ENCODE assay signal across 8 cellular contexts in genomic region chr5:88502179-88503064, GRCh38.
DNase-seq lines count a peak whose midpoint lies in the region; TF ChIP-seq lines count a peak whose summit lies in the region.

No MANE protein-coding gene starts in this region.

- no peaks in the 10 kb centered on the region for H3K79me2 ChIP-seq in OCI-LY1 (ENCODE audit: insufficient read depth, low read length)

- H3K4me3 ChIP-seq in HFF-Myc (replicated peaks; ENCODE audit: low read depth, low read length) (peak overlapping the region; percentile 20), OCI-LY1 (ENCODE audit: low read depth, low read length, poor library complexity, severe bottlenecking) (peak overlapping the region; percentile 58), dorsolateral prefrontal cortex (peak overlapping the region; percentile 36 to 76 (median 59))

- peak overlapping the region; percentile 52 for H3K9ac ChIP-seq in OCI-LY1 (ENCODE audit: low read length)

- H3K9me3 ChIP-seq in OCI-LY1 (ENCODE audit: low read length): no peaks in the 10 kb centered on the region

- no peak for TF ChIP-seq CTCF in HFF-Myc (IDR thresholded peaks at IDR 0.05; ENCODE audit: low read depth, low read length, missing control alignments)
- no peak for TF ChIP-seq CTCF in OCI-LY1 (IDR thresholded peaks at IDR 0.05; ENCODE audit: low read length)
- no peak for TF ChIP-seq CTCF in dorsolateral prefrontal cortex (IDR thresholded peaks at IDR 0.05 in 54 of 56, conservative IDR thresholded peaks at IDR 0.05 in 2 of 56; ENCODE audit: low read depth in 1 of 56, partially characterized antibody in 56 of 56)

- no peaks in the 10 kb centered on the region for H3K27me3 ChIP-seq in OCI-LY1 (ENCODE audit: insufficient read depth, low read length)
- no peaks in the 10 kb centered on the region for H3K27me3 ChIP-seq in dorsolateral prefrontal cortex

- no peak overlapping the region for H3K27ac ChIP-seq in OCI-LY1 (ENCODE audit: low read depth, low read length, poor library complexity, severe bottlenecking)
- H3K27ac ChIP-seq in dorsolateral prefrontal cortex: peak overlapping the region in 55 of 59 donors; percentile 10 to 89 (median 69)

- no peaks in the 10 kb centered on the region for H4K20me1 ChIP-seq in OCI-LY1 (ENCODE audit: insufficient read depth, low read length)

- H3K36me3 ChIP-seq in OCI-LY1 (ENCODE audit: insufficient read depth, low read length): no peaks in the 10 kb centered on the region

- intact Hi-C loops in dorsolateral prefrontal cortex (cut with DNase I): loop anchor here (5.0 to 10.0 kb wide), 2 partner anchors 52 to 105 kb away; no protein-coding TSS in a partner anchor

- peaks cover 18% of the 10 kb centered on the region for H3K4me1 ChIP-seq in OCI-LY1 (ENCODE audit: insufficient read depth, low read length, severe bottlenecking)

- peak; percentile 7 for DNase-seq in activated CD4-positive, alpha-beta T cell treated with anti-CD3 and anti-CD28 coated beads for 48 hours
- DNase-seq in activated CD4-positive, alpha-beta T cell treated with anti-CD3 and anti-CD28 coated beads, Interleukin-2, amount 50 U/mL, for 48 hours: no peak
- DNase-seq in HFF-Myc (ENCODE audit: extremely low read depth, low read depth) (no peak), dorsolateral prefrontal cortex (no peak), renal cortical epithelial cell (ENCODE audit: low read depth) (peak; percentile 22), NCI-H146 treated with DMSO at 0.1 percent for 48 hours (lab: John Stamatoyannopoulos, UW; ENCODE audit: unreplicated experiment) (no peak), hepatic stellate cell (ENCODE audit: low spot score) (no peak)

- H2AFZ ChIP-seq in OCI-LY1 (ENCODE audit: low read length): peak overlapping the region; percentile 92

- no peaks in the 10 kb centered on the region for H3K9me2 ChIP-seq in OCI-LY1 (ENCODE audit: low read depth, low read length)

- no peaks in the 10 kb centered on the region for H3F3A ChIP-seq in OCI-LY1 (ENCODE audit: insufficient read depth, low read length)

- peak overlapping the region; percentile 76 for H3K4me2 ChIP-seq in OCI-LY1 (ENCODE audit: low read length)

Comparison
In these comparisons a context has a peak if more than half of its experiments do, and no peak if none do; other contexts are left out.
1. DNase-seq: peak in activated CD4-positive, alpha-beta T cell treated with anti-CD3 and anti-CD28 coated beads for 48 hours (single experiment) and renal cortical epithelial cell (single experiment); none in activated CD4-positive, alpha-beta T cell treated with anti-CD3 and anti-CD28 coated beads, Interleukin-2, amount 50 U/mL, for 48 hours (0 of 2), HFF-Myc (single experiment), dorsolateral prefrontal cortex (0 of 10), NCI-H146 treated with DMSO at 0.1 percent for 48 hours (single experiment) and hepatic stellate cell (single experiment).
2. Peak in every context shown above with its lines, with median percentiles within 50 percentile points of each other: H3K4me3 ChIP-seq.